In genomic region chr6:32838114-32838958, GRCh38 we compare ENCODE assay signal across 8 cellular contexts. TPM values are rescaled to one million over a fixed set of nuclear protein-coding genes. Genes with fewer than 3 reads are reported as not detected.
DNase-seq lines count a peak whose midpoint lies in the region; ATAC-seq and TF ChIP-seq lines count a peak whose summit lies in the region.

TAP2 (minus strand) TSS chr6:32838739; CDS start chr6:32838233, 506 bp downstream.

- DNase-seq in NCI-H1694 (lab: John Stamatoyannopoulos, UW) (peak; percentile 76), T-helper 17 cell (peak; percentile 94 to 99 (median 99)), amygdala (lab: John Stamatoyannopoulos, UW) (peak; percentile 43 to 98 (median 87)), left ventricle myocardium superior (peak; percentile 98), pulmonary artery endothelial cell (ENCODE audit: low read depth, low spot score) (peak; percentile 69), uterus (peak; percentile 95 to 97)

- H3K36me3 Mint-ChIP-seq in T-helper 17 cell (ENCODE audit: low read depth): peaks cover 24% of the 10 kb centered on the region

- peak; percentile 95 to 99 (median 98) for TF ChIP-seq CTCF in uterus (IDR thresholded peaks at IDR 0.05)

- H3K27me3 ChIP-seq in uterus: no peaks in the 10 kb centered on the region

- no peaks in the 10 kb centered on the region for H3K36me3 ChIP-seq in uterus

- peak; percentile 68 to 73 for TF ChIP-seq POLR2A in uterus (IDR thresholded peaks at IDR 0.05)

- ATAC-seq in GM18499 (IDR thresholded peaks at IDR 0.05; ENCODE audit: insufficient read depth, unreplicated experiment): peak; percentile 40
- ATAC-seq in HG02885 (IDR thresholded peaks at IDR 0.05; ENCODE audit: poor library complexity, unreplicated experiment): peak; percentile 81
- ATAC-seq in T-helper 17 cell: peak; percentile 88
- peak; percentile 97 for ATAC-seq in left ventricle myocardium superior

- H3K9me3 ChIP-seq in T-helper 17 cell (ENCODE audit: control insufficient read depth, low read length, poor library complexity, severe bottlenecking): no peaks in the 10 kb centered on the region
- no peaks in the 10 kb centered on the region for H3K9me3 ChIP-seq in uterus

- H3K27ac Mint-ChIP-seq in T-helper 17 cell: peak within 1 kb of the TSS; percentile 100

- H3K4me1 Mint-ChIP-seq in T-helper 17 cell: peaks cover 67% of the 10 kb centered on the region

- peak within 1 kb of the TSS; percentile 77 to 84 for H3K4me3 ChIP-seq in uterus

- H3K4me1 ChIP-seq in uterus: no peaks in the 10 kb centered on the region

- intact Hi-C loops in left ventricle myocardium superior (cut with micrococcal nuclease) (loop anchor here (5.0 kb wide), 1 partner anchor 34 kb away; no protein-coding TSS in a partner anchor), uterus (cut with DNase I; ENCODE audit: low total_unique reads) (no loop called here)

- H3K27ac ChIP-seq in uterus: peak within 1 kb of the TSS; percentile 98

- H3K27me3 Mint-ChIP-seq in T-helper 17 cell: no peaks in the 10 kb centered on the region

- peak within 1 kb of the TSS; percentile 95 for H3K4me3 Mint-ChIP-seq in T-helper 17 cell

RNA-seq across cellular contexts. Expression of gene TAP2, which starts in this region (rescaled TPM):
- total RNA-seq in T-helper 17 cell (100 to 1,000 TPM in 1 of 2 donors, 10 to 100 TPM in 1; 92.6 to 103 TPM), left ventricle myocardium superior (20.8 TPM), pulmonary artery endothelial cell (35.9 and 45.6 TPM in 2 replicates), uterus (10 to 100 TPM in 2 of 4 donors, 1 to 10 TPM in 2; 3.0 to 42.4 (median 21.5) TPM)

Comparison
In these comparisons a context has a peak if more than half of its experiments do, and no peak if none do; other contexts are left out.
1. Peak in every context shown above with its lines: DNase-seq, ATAC-seq, H3K4me3 ChIP-seq and H3K27ac ChIP-seq.
2. ATAC-seq: peak in every context shown above with its lines; median percentile 97 in left ventricle myocardium superior; 88 in T-helper 17 cell; 81 in HG02885; 40 in GM18499.